8 cellular contexts compared by ENCODE assay signal in genomic region chr3:124032881-124033359, GRCh38. TPM values are rescaled to one million over a fixed set of nuclear protein-coding genes. Genes with fewer than 3 reads are reported as not detected.
DNase-seq lines count a peak whose midpoint lies in the region; ATAC-seq and TF ChIP-seq lines count a peak whose summit lies in the region.

No MANE protein-coding gene starts in this region.

- peak overlapping the region; percentile 70 for H3K4ac ChIP-seq in mesendoderm (ENCODE audit: low read depth, low read length)

- H3K79me2 ChIP-seq in mesendoderm (ENCODE audit: control insufficient read depth, insufficient read depth, low read length) = no peaks in the 10 kb centered on the region

- no peaks in the 10 kb centered on the region for H3K4me1 ChIP-seq in endocrine pancreas (ENCODE audit: control insufficient read depth, insufficient read depth, low read length)
- peaks cover 2% of the 10 kb centered on the region for H3K4me1 ChIP-seq in mesendoderm (ENCODE audit: control insufficient read depth, low read depth, low read length)

- peak overlapping the region; percentile 83 for H2BK120ac ChIP-seq in mesendoderm (ENCODE audit: low read depth, low read length)

- no peaks in the 10 kb centered on the region for H3K9me3 Mint-ChIP-seq in activated CD8-positive, alpha-beta memory T cell treated with anti-CD3 and anti-CD28 coated beads, Interleukin-2, amount 10 ng/mL, durations not matched to agents 7 days and 5 days (ENCODE audit: low read depth)

- H2BK5ac ChIP-seq in mesendoderm (ENCODE audit: low read length) = no peak overlapping the region

- peak; percentile 17 for DNase-seq in AG09309 (ENCODE audit: low read depth)
- DNase-seq in NCI-H748 (lab: John Stamatoyannopoulos, UW; ENCODE audit: unreplicated experiment) = peak; percentile 82
- peak; percentile 71 for DNase-seq in activated CD8-positive, alpha-beta memory T cell treated with anti-CD3 and anti-CD28 coated beads, Interleukin-2, amount 10 ng/mL, durations not matched to agents 7 days and 5 days
- peak; percentile 94 for DNase-seq in mesendoderm
- DNase-seq in stimulated activated CD8-positive, alpha-beta memory T cell treated with anti-CD3 and anti-CD28 coated beads, Interleukin-12 subunit alpha, Interleukin-12 subunit beta, amount 100 ng/mL, for 1 hour (ENCODE audit: low read depth) = peak; percentile 11

- peak overlapping the region; percentile 79 for H3K27ac ChIP-seq in mesendoderm (ENCODE audit: low read depth, low read length)

- peak; percentile 66 for TF ChIP-seq CTCF in AG09309 (IDR thresholded peaks at IDR 0.05; ENCODE audit: control insufficient read depth, insufficient read depth, low read depth, low read length, missing control alignments)

- H3K4me3 ChIP-seq in AG09309 (ENCODE audit: control insufficient read depth, low read depth, low read length) = peak overlapping the region; percentile 71
- H3K4me3 ChIP-seq in endocrine pancreas (ENCODE audit: control insufficient read depth, insufficient read depth, low read length) = no peak overlapping the region
- H3K4me3 ChIP-seq in mesendoderm (ENCODE audit: low read length) = peak overlapping the region; percentile 43

- no peak overlapping the region for H3K23ac ChIP-seq in mesendoderm (ENCODE audit: low read length)

- peaks cover 13% of the 10 kb centered on the region for H3K4me1 Mint-ChIP-seq in activated CD8-positive, alpha-beta memory T cell treated with anti-CD3 and anti-CD28 coated beads, Interleukin-2, amount 10 ng/mL, durations not matched to agents 7 days and 5 days

- H4K8ac ChIP-seq in mesendoderm (ENCODE audit: low read depth, low read length) = no peak overlapping the region

- no peak overlapping the region for H4K5ac ChIP-seq in mesendoderm (ENCODE audit: low read length)

- H3K36me3 ChIP-seq in endocrine pancreas (ENCODE audit: control insufficient read depth, insufficient read depth, low read length) = no peaks in the 10 kb centered on the region
- H3K36me3 ChIP-seq in mesendoderm (ENCODE audit: control insufficient read depth, insufficient read depth, low read length) = no peaks in the 10 kb centered on the region

- peaks cover 51% of the 10 kb centered on the region for H3K27me3 Mint-ChIP-seq in activated CD8-positive, alpha-beta memory T cell treated with anti-CD3 and anti-CD28 coated beads, Interleukin-2, amount 10 ng/mL, durations not matched to agents 7 days and 5 days

- no CpG with 5 or more reads among the region's 48 CpGs for WGBS in mesendoderm (ENCODE audit: extremely low coverage, insufficient coverage, low lambda C conversion rate)

- H3K27ac Mint-ChIP-seq in activated CD8-positive, alpha-beta memory T cell treated with anti-CD3 and anti-CD28 coated beads, Interleukin-2, amount 10 ng/mL, durations not matched to agents 7 days and 5 days = no peak overlapping the region

- H3K79me1 ChIP-seq in mesendoderm (ENCODE audit: low read length) = no peaks in the 10 kb centered on the region

- no peaks in the 10 kb centered on the region for H3K9me3 ChIP-seq in endocrine pancreas (ENCODE audit: control insufficient read depth, low read length)

- peak overlapping the region; percentile 93 for H3K56ac ChIP-seq in mesendoderm (ENCODE audit: low read length)

- H3K9ac ChIP-seq in endocrine pancreas (ENCODE audit: control insufficient read depth, insufficient read depth, low read length) = peak overlapping the region; percentile 30
- peak overlapping the region; percentile 84 for H3K9ac ChIP-seq in mesendoderm (ENCODE audit: low read length)

- H3K4me2 ChIP-seq in mesendoderm (ENCODE audit: low read length) = peak overlapping the region; percentile 73

- no peak overlapping the region for H2BK15ac ChIP-seq in mesendoderm (replicated peaks; ENCODE audit: low read depth)

- no peak overlapping the region for H2AK5ac ChIP-seq in mesendoderm (ENCODE audit: low read length)

- peak; percentile 97 for ATAC-seq in GM19372 (IDR thresholded peaks at IDR 0.05; ENCODE audit: low read depth, unreplicated experiment)
- ATAC-seq in HG03521 (IDR thresholded peaks at IDR 0.05; ENCODE audit: unreplicated experiment) = peak; percentile 80
- ATAC-seq in activated CD8-positive, alpha-beta memory T cell treated with anti-CD3 and anti-CD28 coated beads, Interleukin-2, amount 10 ng/mL, durations not matched to agents 7 days and 5 days = peak; percentile 92

- CTCF ChIA-PET in activated CD8-positive, alpha-beta memory T cell treated with anti-CD3 and anti-CD28 coated beads, Interleukin-2, amount 10 ng/mL, durations not matched to agents 7 days and 5 days (lab: Charles Lee) = interaction anchor here (0.7 to 3.4 kb wide), 11 partner anchors 9 to 261 kb away, joined by 3 to 19 read pairs (median 4); no protein-coding TSS in a partner anchor

- no peaks in the 10 kb centered on the region for H3K27me3 ChIP-seq in endocrine pancreas (ENCODE audit: control insufficient read depth, insufficient read depth, low read length)
- peaks cover 10% of the 10 kb centered on the region for H3K27me3 ChIP-seq in mesendoderm (ENCODE audit: insufficient read depth, low read length, poor library complexity)

- peak overlapping the region; percentile 99 for H3K18ac ChIP-seq in mesendoderm (ENCODE audit: low read length)

- no peak overlapping the region for H3K4me3 Mint-ChIP-seq in activated CD8-positive, alpha-beta memory T cell treated with anti-CD3 and anti-CD28 coated beads, Interleukin-2, amount 10 ng/mL, durations not matched to agents 7 days and 5 days

- no peaks in the 10 kb centered on the region for H3K36me3 Mint-ChIP-seq in activated CD8-positive, alpha-beta memory T cell treated with anti-CD3 and anti-CD28 coated beads, Interleukin-2, amount 10 ng/mL, durations not matched to agents 7 days and 5 days

RNA-seq across cellular contexts. Expression of gene KALRN, which starts 0.2 kb away (rescaled TPM):
- under 1 TPM in 1 of 2 experiments, not detected in 1; 0.26 TPM for total RNA-seq in activated CD8-positive, alpha-beta memory T cell treated with anti-CD3 and anti-CD28 coated beads, Interleukin-2, amount 10 ng/mL, durations not matched to agents 7 days and 5 days
- 6.2 TPM for polyA plus RNA-seq in mesendoderm (2013, experiment 1 of 2)
- 5.8 TPM for polyA plus RNA-seq in mesendoderm (2013, experiment 2 of 2)

RNA-seq across cellular contexts. Expression of gene ROPN1, which starts 41.0 kb away (rescaled TPM):
- total RNA-seq in activated CD8-positive, alpha-beta memory T cell treated with anti-CD3 and anti-CD28 coated beads, Interleukin-2, amount 10 ng/mL, durations not matched to agents 7 days and 5 days = not detected
- 0.08 TPM for polyA plus RNA-seq in mesendoderm (2013, experiment 1 of 2)
- 0.13 TPM for polyA plus RNA-seq in mesendoderm (2013, experiment 2 of 2)

Comparison
In these comparisons a context has a peak if more than half of its experiments do, and no peak if none do; other contexts are left out.
1. DNase-seq: peak in every context shown above with its lines; median percentile 94 in mesendoderm; 82 in NCI-H748; 71 in activated CD8-positive, alpha-beta memory T cell treated with anti-CD3 and anti-CD28 coated beads, Interleukin-2, amount 10 ng/mL, durations not matched to agents 7 days and 5 days; 17 in AG09309; 11 in stimulated activated CD8-positive, alpha-beta memory T cell treated with anti-CD3 and anti-CD28 coated beads, Interleukin-12 subunit alpha, Interleukin-12 subunit beta, amount 100 ng/mL, for 1 hour.